In the genomic region with DNA sequence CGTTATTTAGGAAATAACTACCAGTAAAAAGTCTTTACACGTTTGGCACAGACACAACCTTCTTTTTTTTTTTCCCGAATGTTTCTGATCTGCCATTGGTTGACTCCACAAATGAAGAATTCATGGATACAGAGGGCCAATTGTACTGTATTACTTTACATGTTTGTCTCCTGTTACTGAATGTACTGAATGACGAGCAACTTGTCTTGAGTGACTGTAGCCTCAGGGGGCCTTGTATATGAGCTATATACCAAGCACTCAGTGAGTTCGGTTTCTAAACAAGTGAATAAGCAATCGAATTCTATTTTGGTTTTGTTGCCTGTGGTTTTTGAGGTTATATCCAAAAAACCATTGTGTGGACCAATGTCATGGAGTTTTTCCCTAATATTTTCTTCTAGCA, we compare ENCODE assay signal across 8 cellular contexts.
"Had no signal": no experiment of that assay in that cellular context is flagged by ENCODE, and none has a peak within 500 bp of the region (broad histone marks: within the 10 kb centered on the region; RNA-seq: fewer than 3 reads in every experiment).

No MANE protein-coding gene starts in this region.

- DNase-seq: GM23248, GOT3, H7, HFFc6, IMR-90, KG1 had no signal

- ATAC-seq: HCT116, K562 had no signal
